Comparison of ENCODE assay signal across 29 cellular contexts in the genomic region with DNA sequence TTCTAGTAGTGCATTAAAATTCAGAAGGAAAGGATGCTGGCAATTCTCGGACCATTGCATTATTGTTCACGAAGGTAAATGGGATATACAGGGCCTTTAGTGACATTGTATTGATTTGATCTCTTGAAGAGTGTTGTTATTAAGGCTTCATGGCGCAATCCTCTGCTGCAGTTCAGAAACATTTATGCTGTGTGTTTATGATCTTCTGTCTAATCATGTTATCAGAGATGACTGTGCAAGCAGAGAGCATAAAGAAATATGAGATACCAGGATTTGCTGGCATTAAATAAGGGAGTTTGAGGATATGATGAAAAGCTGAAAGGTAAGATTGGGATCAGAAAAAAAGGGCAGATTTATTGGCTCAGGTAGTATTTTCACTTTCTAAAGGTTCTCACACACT.
"Had no signal": no experiment of that assay in that cellular context is flagged by ENCODE, and none has a peak within 500 bp of the region (broad histone marks: within the 10 kb centered on the region; RNA-seq: fewer than 3 reads in every experiment).

No MANE protein-coding gene starts in this region.

- H3K36me3 ChIP-seq: left lung, neural progenitor cell, neutrophil, right atrium auricular region, right lobe of liver, thyroid gland, transverse colon, upper lobe of left lung had no signal

- H3K4me1 Mint-ChIP-seq: naive thymus-derived CD4-positive, alpha-beta T cell; neural progenitor cell; stimulated activated memory B cell treated with anti-CD40 and anti-IgM and Interleukin-4, amounts not matched to agents 10 μg/mL and 1 μg/mL and 100 μg/mL, for 72 hours; stimulated activated naive CD8-positive, alpha-beta T cell treated with anti-CD3 and anti-CD28 coated beads, Interleukin-15, amount 100 ng/mL, for 72 hours had no signal

- H3K9me3 Mint-ChIP-seq: neural progenitor cell had no signal

- H3K9me3 ChIP-seq: left lung, mucosa of descending colon, psoas muscle, right lobe of liver, testis, thyroid gland, upper lobe of left lung had no signal

- FAIRE-seq: kidney had no signal

- ATAC-seq: left colon; left lung; mucosa of descending colon; naive thymus-derived CD4-positive, alpha-beta T cell; psoas muscle; right lobe of liver; stimulated activated memory B cell treated with anti-CD40 and anti-IgM and Interleukin-4, amounts not matched to agents 10 μg/mL and 1 μg/mL and 100 μg/mL, for 72 hours; stimulated activated naive CD8-positive, alpha-beta T cell treated with anti-CD3 and anti-CD28 coated beads, Interleukin-15, amount 100 ng/mL, for 72 hours had no signal

- H3K27me3 Mint-ChIP-seq: naive thymus-derived CD4-positive, alpha-beta T cell; stimulated activated memory B cell treated with anti-CD40 and anti-IgM and Interleukin-4, amounts not matched to agents 10 μg/mL and 1 μg/mL and 100 μg/mL, for 72 hours; stimulated activated naive CD8-positive, alpha-beta T cell treated with anti-CD3 and anti-CD28 coated beads, Interleukin-15, amount 100 ng/mL, for 72 hours had no signal

- DNase-seq: hippocampal formation; kidney; left colon; left lung; mesendoderm; midbrain; mucosa of descending colon; naive thymus-derived CD4-positive, alpha-beta T cell; occipital lobe; psoas muscle; right lobe of liver; stimulated activated CD4-positive, alpha-beta T cell treated with anti-CD3 and anti-CD28 coated beads, Interleukin-1b, Interleukin-23, amount 100 ng/mL, for 48 hours; stimulated activated CD4-positive, alpha-beta T cell treated with anti-CD3 and anti-CD28 coated beads, Interleukin-2, amount 100 ng/mL, for 48 hours; stimulated activated CD4-positive, alpha-beta T cell treated with anti-CD3 and anti-CD28 coated beads, Interleukin-4, amount 100 ng/mL, for 4 hours; stimulated activated CD8-positive, alpha-beta memory T cell treated with anti-CD3 and anti-CD28 coated beads, Interleukin-4, amount 100 ng/mL, for 48 hours; stimulated activated naive CD4-positive, alpha-beta T cell treated with Interleukin-2 at 50 U/mL for 16 hours; stimulated activated naive CD8-positive, alpha-beta T cell treated with anti-CD3 and anti-CD28 coated beads, Interleukin-15, amount 100 ng/mL, for 72 hours; testis; thyroid gland; transverse colon; upper lobe of left lung had no signal

- H3K4me2 ChIP-seq: neural progenitor cell, smooth muscle cell had no signal

- H3K4me1 ChIP-seq: left lung, neural progenitor cell, parathyroid adenoma, psoas muscle, right atrium auricular region, right lobe of liver, testis, transverse colon, upper lobe of left lung had no signal

- H2AFZ ChIP-seq: neural progenitor cell, parathyroid adenoma had no signal

- H3K27ac Mint-ChIP-seq: naive thymus-derived CD4-positive, alpha-beta T cell; nephron; neural progenitor cell; stimulated activated memory B cell treated with anti-CD40 and anti-IgM and Interleukin-4, amounts not matched to agents 10 μg/mL and 1 μg/mL and 100 μg/mL, for 72 hours; stimulated activated naive CD8-positive, alpha-beta T cell treated with anti-CD3 and anti-CD28 coated beads, Interleukin-15, amount 100 ng/mL, for 72 hours had no signal

- H3K27me3 ChIP-seq: left lung, neural progenitor cell, neutrophil, right atrium auricular region, right lobe of liver, testis, thyroid gland, transverse colon, upper lobe of left lung had no signal

- H3K4me3 Mint-ChIP-seq: naive thymus-derived CD4-positive, alpha-beta T cell; nephron; neural progenitor cell; stimulated activated memory B cell treated with anti-CD40 and anti-IgM and Interleukin-4, amounts not matched to agents 10 μg/mL and 1 μg/mL and 100 μg/mL, for 72 hours; stimulated activated naive CD8-positive, alpha-beta T cell treated with anti-CD3 and anti-CD28 coated beads, Interleukin-15, amount 100 ng/mL, for 72 hours had no signal

- H3K79me2 ChIP-seq: parathyroid adenoma had no signal

- H3K36me3 Mint-ChIP-seq: naive thymus-derived CD4-positive, alpha-beta T cell; neural progenitor cell; stimulated activated memory B cell treated with anti-CD40 and anti-IgM and Interleukin-4, amounts not matched to agents 10 μg/mL and 1 μg/mL and 100 μg/mL, for 72 hours had no signal

- H3K4me3 ChIP-seq: left lung, lung, mucosa of descending colon, neural progenitor cell, psoas muscle, right atrium auricular region, right lobe of liver, smooth muscle cell, testis, thyroid gland, transverse colon, upper lobe of left lung had no signal

- H3K27ac ChIP-seq: left lung, neural progenitor cell, neutrophil, parathyroid adenoma, psoas muscle, right atrium auricular region, right lobe of liver, testis, thyroid gland, transverse colon, upper lobe of left lung had no signal

- H3K9ac ChIP-seq: neural progenitor cell, parathyroid adenoma had no signal
